In the genomic region with DNA sequence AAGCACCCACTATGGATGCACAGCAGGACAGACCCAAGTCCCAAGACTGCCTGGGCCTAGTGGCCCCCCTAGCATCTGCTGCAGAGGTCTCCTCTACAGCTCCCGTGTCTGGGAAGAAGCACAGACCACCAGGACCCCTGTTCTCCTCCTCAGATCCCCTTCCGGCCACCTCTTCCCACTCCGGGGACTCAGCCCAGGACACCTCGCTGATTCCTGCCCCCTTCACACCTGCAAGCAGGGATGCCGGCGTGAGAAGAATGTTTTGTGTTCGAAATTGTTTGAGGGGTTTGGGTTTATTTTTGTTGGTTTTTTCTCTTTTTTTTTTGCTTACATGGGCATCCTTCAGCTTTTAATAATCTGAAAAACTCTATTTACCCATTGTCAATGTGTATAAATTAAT, we compare ENCODE assay signal across 7 cellular contexts.
DNase-seq lines count a peak whose midpoint lies in the region; ATAC-seq and TF ChIP-seq lines count a peak whose summit lies in the region.
"Not testable (repeated sequence)": the region's sequence is repeated elsewhere in the genome, so short reads cannot be mapped to it uniquely, and the experiment has no call there.

No MANE protein-coding gene starts in this region.

- H2BK12ac ChIP-seq in neuronal stem cell (ENCODE audit: low read length), result not testable (repeated sequence)

- H3K9me3 Mint-ChIP-seq in activated T-helper 2 cell treated with anti-CD3 and anti-CD28 coated beads, Interferon-gamma antibody, Interleukin-2, Interleukin-4, amounts not matched to agents 10 μg/mL and 5 μg/mL and 100 μg/mL, durations not matched to agents 14 hours and 24 hours and 36 hours; chondrocyte (ENCODE audit: low read depth): not testable (repeated sequence)

- no CpG with 5 or more reads among the region's 7 CpGs for WGBS in neuronal stem cell (ENCODE audit: extremely low coverage in 2 of 2, insufficient read length in 2 of 2, insufficient replicate concordance in 1 of 2), 2 donors

- H3K27ac Mint-ChIP-seq in activated T-helper 2 cell treated with anti-CD3 and anti-CD28 coated beads, Interferon-gamma antibody, Interleukin-2, Interleukin-4, amounts not matched to agents 10 μg/mL and 5 μg/mL and 100 μg/mL, durations not matched to agents 14 hours and 24 hours and 36 hours; chondrocyte (ENCODE audit: unreplicated experiment): not testable (repeated sequence)

- not testable (repeated sequence) for H4K91ac ChIP-seq in neuronal stem cell (ENCODE audit: low read depth, low read length, poor library complexity)

- H3K4me3 Mint-ChIP-seq in activated T-helper 2 cell treated with anti-CD3 and anti-CD28 coated beads, Interferon-gamma antibody, Interleukin-2, Interleukin-4, amounts not matched to agents 10 μg/mL and 5 μg/mL and 100 μg/mL, durations not matched to agents 14 hours and 24 hours and 36 hours (ENCODE audit: low read depth); chondrocyte (ENCODE audit: unreplicated experiment): not testable (repeated sequence)

- H3K27me3 ChIP-seq in Karpas-422 (ENCODE audit: low read length); lower lobe of right lung (ENCODE audit: low read depth); neuronal stem cell (ENCODE audit: control insufficient read depth in 3 of 3, insufficient read depth in 3 of 3, low read depth in 1 of 3, low read length in 3 of 3): not testable (repeated sequence)

- not testable (repeated sequence) for H3K4me2 ChIP-seq in Karpas-422 (ENCODE audit: low read depth, low read length, poor library complexity, severe bottlenecking); neuronal stem cell (ENCODE audit: insufficient read depth, low read length, poor library complexity, severe bottlenecking)

- H3K4me3 ChIP-seq in Karpas-422 (ENCODE audit: low read length); lower lobe of right lung; neuronal stem cell (ENCODE audit: low read length in 2 of 2): not testable (repeated sequence)

- not testable (repeated sequence) for H2BK15ac ChIP-seq in neuronal stem cell (ENCODE audit: low read length)

- not testable (repeated sequence) for H3K23ac ChIP-seq in neuronal stem cell (ENCODE audit: low read depth, low read length, poor library complexity)

- not testable (repeated sequence) for H2BK120ac ChIP-seq in neuronal stem cell (ENCODE audit: low read depth, low read length)

- not testable (repeated sequence) for H3K4ac ChIP-seq in neuronal stem cell (ENCODE audit: low read length)

- not testable (repeated sequence) for ATAC-seq in lower lobe of right lung

- not testable (repeated sequence) for H3K9me3 ChIP-seq in Karpas-422 (ENCODE audit: low read length); lower lobe of right lung; neuronal stem cell (replicated peaks in 1 of 2; ENCODE audit: control insufficient read depth in 2 of 2, insufficient read depth in 1 of 2, low read depth in 1 of 2, low read length in 2 of 2)

- not testable (repeated sequence) for H3K36me3 ChIP-seq in Karpas-422 (ENCODE audit: insufficient read depth, low read length)
- H3K36me3 ChIP-seq in lower lobe of right lung, result peaks cover 17% of the 10 kb centered on the region
- peaks cover 2 to 27% of the 10 kb centered on the region in 2 donors for H3K36me3 ChIP-seq in neuronal stem cell (replicated peaks in 1 of 2; ENCODE audit: control insufficient read depth in 2 of 2, insufficient read depth in 2 of 2, low read length in 2 of 2)

- H2BK5ac ChIP-seq in neuronal stem cell (ENCODE audit: low read length), result not testable (repeated sequence)

- not testable (repeated sequence) for H3K79me1 ChIP-seq in neuronal stem cell (ENCODE audit: low read depth, low read length)

- H3K27me3 Mint-ChIP-seq in activated T-helper 2 cell treated with anti-CD3 and anti-CD28 coated beads, Interferon-gamma antibody, Interleukin-2, Interleukin-4, amounts not matched to agents 10 μg/mL and 5 μg/mL and 100 μg/mL, durations not matched to agents 14 hours and 24 hours and 36 hours (ENCODE audit: low read depth); chondrocyte (ENCODE audit: low read depth): not testable (repeated sequence)

- H3K79me2 ChIP-seq in Karpas-422 (ENCODE audit: low read length), result not testable (repeated sequence)

- H3K9ac ChIP-seq in Karpas-422 (ENCODE audit: low read length); neuronal stem cell (ENCODE audit: low read depth, low read length, poor library complexity): not testable (repeated sequence)

- peaks cover 14% of the 10 kb centered on the region for H3K36me3 Mint-ChIP-seq in activated T-helper 2 cell treated with anti-CD3 and anti-CD28 coated beads, Interferon-gamma antibody, Interleukin-2, Interleukin-4, amounts not matched to agents 10 μg/mL and 5 μg/mL and 100 μg/mL, durations not matched to agents 14 hours and 24 hours and 36 hours (ENCODE audit: low read depth)
- peaks cover 12% of the 10 kb centered on the region for H3K36me3 Mint-ChIP-seq in chondrocyte (ENCODE audit: low read depth)

- not testable (repeated sequence) for H4K20me1 ChIP-seq in Karpas-422 (ENCODE audit: insufficient read depth, low read depth, low read length)

- intact Hi-C loops in activated T-helper 2 cell treated with anti-CD3 and anti-CD28 coated beads, Interferon-gamma antibody, Interleukin-2, Interleukin-4, amounts not matched to agents 10 μg/mL and 5 μg/mL and 100 μg/mL, durations not matched to agents 14 hours and 24 hours and 36 hours (cut with micrococcal nuclease); cardiac septum (cut with DNase I); lower lobe of right lung (cut with DNase I): not testable (repeated sequence)

- H3K9me2 ChIP-seq in Karpas-422 (replicated peaks; ENCODE audit: insufficient read depth, low read length), result not testable (repeated sequence)

- H3K14ac ChIP-seq in neuronal stem cell (ENCODE audit: low read length), result not testable (repeated sequence)

- not testable (repeated sequence) for H3K4me1 Mint-ChIP-seq in activated T-helper 2 cell treated with anti-CD3 and anti-CD28 coated beads, Interferon-gamma antibody, Interleukin-2, Interleukin-4, amounts not matched to agents 10 μg/mL and 5 μg/mL and 100 μg/mL, durations not matched to agents 14 hours and 24 hours and 36 hours (ENCODE audit: low read depth); chondrocyte (ENCODE audit: low read depth)

- TF ChIP-seq CTCF in chondrocyte (IDR thresholded peaks at IDR 0.05); lower lobe of right lung (IDR thresholded peaks at IDR 0.05): not testable (repeated sequence)

- DNase-seq in Karpas-422 (peak; percentile 29), chondrocyte (ENCODE audit: low spot score) (peak; percentile 97), cardiac septum (ENCODE audit: low spot score) (peak; percentile 80), lower lobe of right lung (peak; percentile 48)
- DNase-seq in activated T-helper 2 cell treated with anti-CD3 and anti-CD28 coated beads, Interferon-gamma antibody, Interleukin-2, Interleukin-4, amounts not matched to agents 10 μg/mL and 5 μg/mL and 100 μg/mL, durations not matched to agents 14 hours and 24 hours and 36 hours (ENCODE audit: low spot score), result peak; percentile 17
- not testable (repeated sequence) for DNase-seq in neuronal stem cell (ENCODE audit: low spot score)
- peak; percentile 24 for DNase-seq in stimulated activated CD8-positive, alpha-beta memory T cell treated with anti-CD3 and anti-CD28 coated beads, Interleukin-4, amount 100 ng/mL, for 48 hours

- not testable (repeated sequence) for H3K4me1 ChIP-seq in Karpas-422 (ENCODE audit: low read length); lower lobe of right lung
- H3K4me1 ChIP-seq in neuronal stem cell (ENCODE audit: control insufficient read depth in 2 of 2, insufficient read depth in 1 of 2, low read depth in 1 of 2, low read length in 2 of 2), result peaks cover 8 to 18% of the 10 kb centered on the region in 2 donors

- not testable (repeated sequence) for H3K27ac ChIP-seq in Karpas-422 (ENCODE audit: low read length); lower lobe of right lung; neuronal stem cell (replicated peaks; ENCODE audit: low read length)

- H2AK5ac ChIP-seq in neuronal stem cell (ENCODE audit: low read depth, low read length), result not testable (repeated sequence)

- H3K18ac ChIP-seq in neuronal stem cell (ENCODE audit: low read length), result peak overlapping the region; percentile 90

- not testable (repeated sequence) for H4K8ac ChIP-seq in neuronal stem cell (ENCODE audit: low read depth, low read length)

- not testable (repeated sequence) for H2AFZ ChIP-seq in Karpas-422 (ENCODE audit: low read length); neuronal stem cell (ENCODE audit: low read length)
